Comparison of ENCODE assay signal across 1 cellular context in genomic region chr11:44574620-44575287, GRCh38.
TF ChIP-seq lines count a peak whose summit lies in the region.

No MANE protein-coding gene starts in this region.

TF ChIP-seq in GM23338, 12 proteins besides CTCF, POLR2A, EP300 and RAD21 (continued from another document):
- TF ChIP-seq REST (IDR thresholded peaks at IDR 0.05; ENCODE audit: unreplicated experiment) (no peak), JUNB (IDR thresholded peaks at IDR 0.05; ENCODE audit: unreplicated experiment) (no peak), ZNF331 (CRISPR knock-in tag; IDR thresholded peaks at IDR 0.05; ENCODE audit: low read depth) (no peak), ZNF114 (CRISPR knock-in tag; IDR thresholded peaks at IDR 0.05) (no peak), CREB1 (CRISPR knock-in tag; IDR thresholded peaks at IDR 0.05; ENCODE audit: low read depth) (no peak)
